Comparison of ENCODE assay signal across 33 cellular contexts in the genomic region with DNA sequence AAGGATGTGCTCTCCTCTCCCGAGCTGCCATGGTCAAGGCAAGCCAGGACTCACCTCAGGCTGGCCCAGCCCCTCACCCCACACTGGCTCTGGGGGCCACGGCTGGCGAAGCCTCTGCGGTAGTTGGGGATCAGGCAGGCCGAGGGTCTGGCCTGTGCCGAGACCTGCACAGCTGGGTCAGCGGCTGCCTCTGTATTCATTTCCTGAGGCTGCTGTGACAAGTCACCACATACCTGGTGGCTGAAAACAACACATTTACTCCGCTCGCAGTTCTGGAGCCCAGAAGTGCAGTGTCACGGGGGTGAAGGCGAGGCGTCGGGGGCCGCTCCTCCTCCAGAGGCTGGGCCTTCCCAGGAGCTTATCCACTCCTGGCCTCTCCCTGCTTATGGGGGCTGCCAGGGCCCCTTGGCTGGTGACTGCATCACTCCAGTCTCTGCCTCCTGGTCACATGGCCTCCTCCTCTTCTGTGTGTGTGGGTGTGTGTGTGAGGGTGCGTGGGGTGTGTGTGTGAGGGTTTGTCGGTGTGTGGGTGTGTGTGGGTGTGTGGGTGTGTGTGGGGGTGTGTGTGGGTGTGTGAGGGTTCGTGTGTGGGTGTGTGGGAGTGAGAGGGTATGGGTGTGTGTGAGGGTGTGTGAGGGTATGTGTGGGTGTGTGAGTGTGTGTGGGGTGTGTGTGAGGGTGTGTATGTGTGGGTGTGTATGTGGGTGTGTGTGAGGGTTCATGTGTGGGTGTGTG. TPM values are rescaled to one million over a fixed set of nuclear protein-coding genes. Genes with fewer than 3 reads are reported as not detected.
DNase-seq lines count a peak whose midpoint lies in the region; ATAC-seq, FAIRE-seq and TF ChIP-seq lines count a peak whose summit lies in the region.
"Had no signal": no experiment of that assay in that cellular context is flagged by ENCODE, and none has a peak within 500 bp of the region (broad histone marks: within the 10 kb centered on the region; RNA-seq: fewer than 3 reads in every experiment).

No MANE protein-coding gene starts in this region.

- ATAC-seq in activated naive CD8-positive, alpha-beta T cell treated with anti-CD3 and anti-CD28 coated beads, Interleukin-2, amount 50 U/mL, for 24 hours = peak; percentile 34
- no peak for ATAC-seq in HG03135 (IDR thresholded peaks at IDR 0.05; ENCODE audit: unreplicated experiment)
- ATAC-seq: activated CD4-positive, CD25-positive, alpha-beta regulatory T cell treated with anti-CD3 and anti-CD28 coated beads, Interleukin-2, amount 50 U/mL, for 24 hours; activated T-helper 17 cell treated with anti-CD3 and anti-CD28 coated beads, Interleukin-2, amount 50 U/mL, for 72 hours; CD8-positive, alpha-beta T cell; esophagus mucosa; right cardiac atrium had no signal

- no peaks in the 10 kb centered on the region for H3K36me3 Mint-ChIP-seq in activated CD4-positive, alpha-beta T cell treated with anti-CD3 and anti-CD28 coated beads, Interleukin-2, amount 10 ng/mL, durations not matched to agents 24 days and 14 days (ENCODE audit: low read depth)
- no peaks in the 10 kb centered on the region for H3K36me3 Mint-ChIP-seq in activated naive CD8-positive, alpha-beta T cell treated with anti-CD3 and anti-CD28 coated beads, Interleukin-2, amount 50 U/mL, for 24 hours (ENCODE audit: low read depth)
- no peaks in the 10 kb centered on the region for H3K36me3 Mint-ChIP-seq in osteocyte (ENCODE audit: unreplicated experiment)
- H3K36me3 Mint-ChIP-seq: activated naive CD8-positive, alpha-beta T cell treated with anti-CD3 and anti-CD28 coated beads, Interleukin-2, amount 10 ng/mL, durations not matched to agents 7 days and 5 days; CD8-positive, alpha-beta T cell had no signal

- peaks cover 26% of the 10 kb centered on the region for H3K27me3 Mint-ChIP-seq in activated CD4-positive, alpha-beta T cell treated with anti-CD3 and anti-CD28 coated beads, Interleukin-2, amount 10 ng/mL, durations not matched to agents 24 days and 14 days
- peaks cover 26% of the 10 kb centered on the region for H3K27me3 Mint-ChIP-seq in activated naive CD8-positive, alpha-beta T cell treated with anti-CD3 and anti-CD28 coated beads, Interleukin-2, amount 50 U/mL, for 24 hours
- H3K27me3 Mint-ChIP-seq in osteocyte (ENCODE audit: unreplicated experiment) = peaks cover 2% of the 10 kb centered on the region

- DNase-seq in activated CD4-positive, alpha-beta T cell treated with anti-CD3 and anti-CD28 coated beads, Interleukin-2, amount 10 ng/mL, durations not matched to agents 24 days and 14 days = no peak
- no peak for DNase-seq in activated CD4-positive, alpha-beta T cell treated with anti-CD3 and anti-CD28 coated beads, Interleukin-2, amount 50 U/mL, for 48 hours
- peak; percentile 13 for DNase-seq in Daoy (ENCODE audit: low read depth)
- DNase-seq in activated naive CD8-positive, alpha-beta T cell treated with anti-CD3 and anti-CD28 coated beads, Interleukin-2, amount 50 U/mL, for 24 hours = no peak
- peak; percentile 49 for DNase-seq in osteocyte (ENCODE audit: extremely low spot score, unreplicated experiment)
- no peak for DNase-seq in GM19239 (ENCODE audit: insufficient read length, low spot score)
- no peak for DNase-seq in NCI-H510A (lab: John Stamatoyannopoulos, UW)
- DNase-seq: activated naive CD8-positive, alpha-beta T cell treated with anti-CD3 and anti-CD28 coated beads, Interleukin-2, amount 10 ng/mL, durations not matched to agents 7 days and 5 days; AML-193; cortex of kidney; foreskin fibroblast; H9; kidney glomerular epithelial cell; NCI-H1436; NCI-H2107; NCI-H446; NCI-H82; nephron progenitor cell; stimulated activated CD4-positive, alpha-beta T cell treated with anti-CD3 and anti-CD28 coated beads, Interleukin-12 subunit alpha, Interleukin-12 subunit beta, amount 100 ng/mL, for 4 hours; stimulated activated CD4-positive, alpha-beta T cell treated with anti-CD3 and anti-CD28 coated beads, Interleukin-4, amount 100 ng/mL, for 1 hour had no signal

- H3K9me3 Mint-ChIP-seq in activated CD4-positive, alpha-beta T cell treated with anti-CD3 and anti-CD28 coated beads, Interleukin-2, amount 10 ng/mL, durations not matched to agents 24 days and 14 days = no peaks in the 10 kb centered on the region
- no peaks in the 10 kb centered on the region for H3K9me3 Mint-ChIP-seq in activated naive CD8-positive, alpha-beta T cell treated with anti-CD3 and anti-CD28 coated beads, Interleukin-2, amount 50 U/mL, for 24 hours
- no peaks in the 10 kb centered on the region for H3K9me3 Mint-ChIP-seq in osteocyte (ENCODE audit: unreplicated experiment)
- H3K9me3 Mint-ChIP-seq: activated naive CD8-positive, alpha-beta T cell treated with anti-CD3 and anti-CD28 coated beads, Interleukin-2, amount 10 ng/mL, durations not matched to agents 7 days and 5 days; activated T-helper 17 cell treated with anti-CD3 and anti-CD28 coated beads, Interleukin-2, amount 50 U/mL, for 72 hours; CD8-positive, alpha-beta T cell; H9 had no signal

- no peak for TF ChIP-seq CTCF in osteocyte (IDR thresholded peaks at IDR 0.05)

- peak overlapping the region; percentile 20 for H3K27ac Mint-ChIP-seq in activated CD4-positive, alpha-beta T cell treated with anti-CD3 and anti-CD28 coated beads, Interleukin-2, amount 10 ng/mL, durations not matched to agents 24 days and 14 days
- H3K27ac Mint-ChIP-seq in activated naive CD8-positive, alpha-beta T cell treated with anti-CD3 and anti-CD28 coated beads, Interleukin-2, amount 50 U/mL, for 24 hours = no peak overlapping the region
- no peak overlapping the region for H3K27ac Mint-ChIP-seq in osteocyte (ENCODE audit: unreplicated experiment)
- H3K27ac Mint-ChIP-seq: activated naive CD8-positive, alpha-beta T cell treated with anti-CD3 and anti-CD28 coated beads, Interleukin-2, amount 10 ng/mL, durations not matched to agents 7 days and 5 days; activated T-helper 17 cell treated with anti-CD3 and anti-CD28 coated beads, Interleukin-2, amount 50 U/mL, for 72 hours; CD8-positive, alpha-beta T cell; H9; nephron progenitor cell had no signal

- H3K4me1 Mint-ChIP-seq in activated CD4-positive, alpha-beta T cell treated with anti-CD3 and anti-CD28 coated beads, Interleukin-2, amount 10 ng/mL, durations not matched to agents 24 days and 14 days = peaks cover 2% of the 10 kb centered on the region
- H3K4me1 Mint-ChIP-seq in activated naive CD8-positive, alpha-beta T cell treated with anti-CD3 and anti-CD28 coated beads, Interleukin-2, amount 50 U/mL, for 24 hours = peaks cover 7% of the 10 kb centered on the region
- H3K4me1 Mint-ChIP-seq in osteocyte (ENCODE audit: unreplicated experiment) = no peaks in the 10 kb centered on the region

- intact Hi-C loops in activated CD4-positive, alpha-beta T cell treated with anti-CD3 and anti-CD28 coated beads, Interleukin-2, amount 10 ng/mL, durations not matched to agents 24 days and 14 days (cut with micrococcal nuclease) = no loop called here

- no peak for FAIRE-seq in GM19239 (lab: Jason Lieb, UNC)
- FAIRE-seq: astrocyte, TTC549 had no signal

- no peak overlapping the region for H3K4me3 Mint-ChIP-seq in activated CD4-positive, alpha-beta T cell treated with anti-CD3 and anti-CD28 coated beads, Interleukin-2, amount 10 ng/mL, durations not matched to agents 24 days and 14 days
- no peak overlapping the region for H3K4me3 Mint-ChIP-seq in activated naive CD8-positive, alpha-beta T cell treated with anti-CD3 and anti-CD28 coated beads, Interleukin-2, amount 50 U/mL, for 24 hours
- H3K4me3 Mint-ChIP-seq in osteocyte (ENCODE audit: unreplicated experiment) = no peak overlapping the region
- H3K4me3 Mint-ChIP-seq: activated naive CD8-positive, alpha-beta T cell treated with anti-CD3 and anti-CD28 coated beads, Interleukin-2, amount 10 ng/mL, durations not matched to agents 7 days and 5 days; activated T-helper 17 cell treated with anti-CD3 and anti-CD28 coated beads, Interleukin-2, amount 50 U/mL, for 72 hours; CD8-positive, alpha-beta T cell; H9; nephron progenitor cell had no signal

RNA-seq across cellular contexts. Expression of a gene that starts 3.2 kb away (rescaled TPM):
- not detected in 2 replicates for total RNA-seq in activated CD4-positive, alpha-beta T cell treated with anti-CD3 and anti-CD28 coated beads, Interleukin-2, amount 10 ng/mL, durations not matched to agents 24 days and 14 days
- not detected in 2 replicates for total RNA-seq in Daoy (2014; rRNA removed; shearing (Covaris generic))
- total RNA-seq in osteocyte = not detected in 2 replicates
- total RNA-seq: A172; activated T-helper 17 cell treated with anti-CD3 and anti-CD28 coated beads, Interleukin-2, amount 50 U/mL, for 72 hours; astrocyte; CD8-positive, alpha-beta T cell; H9; HT-29; right cardiac atrium; RPMI7951; SJSA1; T-helper 1 cell treated with Interleukin-12 subunit alpha and Interleukin-12 subunit beta and Interleukin-4 antibody, amounts not matched to agents 30 ng/mL and 1 ng/mL, for 36 hours had no signal

RNA-seq across cellular contexts. Expression of a gene that starts 54.9 kb away (rescaled TPM):
- total RNA-seq in activated CD4-positive, alpha-beta T cell treated with anti-CD3 and anti-CD28 coated beads, Interleukin-2, amount 10 ng/mL, durations not matched to agents 24 days and 14 days = 1.7 and 2.0 TPM in 2 replicates
- total RNA-seq in Daoy (2014; rRNA removed; shearing (Covaris generic)) = 10.2 and 24.6 TPM in 2 replicates
- total RNA-seq in osteocyte = 0.51 TPM in 1 of 2 replicates, not detected in the other
- total RNA-seq: HT-29, RPMI7951, SJSA1 had no signal

Comparison
In these comparisons a context has a peak if more than half of its experiments do, and no peak if none do; other contexts are left out.
1. DNase-seq: peak in Daoy (single experiment) and osteocyte (single experiment); none in activated CD4-positive, alpha-beta T cell treated with anti-CD3 and anti-CD28 coated beads, Interleukin-2, amount 10 ng/mL, durations not matched to agents 24 days and 14 days (single experiment), activated CD4-positive, alpha-beta T cell treated with anti-CD3 and anti-CD28 coated beads, Interleukin-2, amount 50 U/mL, for 48 hours (0 of 2), activated naive CD8-positive, alpha-beta T cell treated with anti-CD3 and anti-CD28 coated beads, Interleukin-2, amount 50 U/mL, for 24 hours (single experiment), GM19239 (single experiment) and NCI-H510A (single experiment).